ENCODE assay signal across 14 cellular contexts in genomic region chr20:21419147-21419546, GRCh38. TPM values are rescaled to one million over a fixed set of nuclear protein-coding genes. Genes with fewer than 3 reads are reported as not detected.
"Had no signal": no experiment of that assay in that cellular context is flagged by ENCODE, and none has a peak within 500 bp of the region (broad histone marks: within the 10 kb centered on the region; RNA-seq: fewer than 3 reads in every experiment).

No MANE protein-coding gene starts in this region.

RNA-seq across cellular contexts. Expression of gene NKX2-4, which starts 21.8 kb away (rescaled TPM):
- total RNA-seq: activated B cell treated with CpG ODN at 0.5 μM for 24 hours; activated CD4-positive, alpha-beta memory T cell treated with anti-CD3 and anti-CD28 coated beads for 36 hours; activated CD4-positive, alpha-beta memory T cell treated with anti-CD3 and anti-CD28 coated beads, Interleukin-2, amount 10 ng/mL, durations not matched to agents 7 days and 5 days; activated CD4-positive, alpha-beta T cell treated with anti-CD3 and anti-CD28 coated beads for 36 hours; activated CD4-positive, alpha-beta T cell treated with anti-CD3 and anti-CD28 coated beads, Interleukin-2, amount 10 ng/mL, durations not matched to agents 24 days and 14 days; activated CD4-positive, alpha-beta T cell treated with anti-CD3 and anti-CD28 coated beads, Interleukin-2, amount 10 ng/mL, durations not matched to agents 7 days and 5 days; activated CD8-positive, alpha-beta memory T cell treated with anti-CD3 and anti-CD28 coated beads for 36 hours; activated CD8-positive, alpha-beta memory T cell treated with anti-CD3 and anti-CD28 coated beads, Interleukin-2, amount 10 ng/mL, durations not matched to agents 7 days and 5 days; activated CD8-positive, alpha-beta T cell treated with anti-CD3 and anti-CD28 coated beads for 36 hours; activated CD8-positive, alpha-beta T cell treated with anti-CD3 and anti-CD28 coated beads, Interleukin-2, amount 10 ng/mL, durations not matched to agents 7 days and 5 days; T-cell; T-helper 1 cell treated with Interleukin-12 subunit alpha and Interleukin-12 subunit beta and Interleukin-4 antibody, amounts not matched to agents 30 ng/mL and 1 ng/mL, for 36 hours; T-helper 17 cell; T-helper 2 cell treated with Interferon-gamma antibody and Interleukin-4, amounts not matched to agents 100 ng/mL and 5 ng/mL, for 36 hours had no signal
